Comparison of ENCODE assay signal across 29 cellular contexts in the genomic region with DNA sequence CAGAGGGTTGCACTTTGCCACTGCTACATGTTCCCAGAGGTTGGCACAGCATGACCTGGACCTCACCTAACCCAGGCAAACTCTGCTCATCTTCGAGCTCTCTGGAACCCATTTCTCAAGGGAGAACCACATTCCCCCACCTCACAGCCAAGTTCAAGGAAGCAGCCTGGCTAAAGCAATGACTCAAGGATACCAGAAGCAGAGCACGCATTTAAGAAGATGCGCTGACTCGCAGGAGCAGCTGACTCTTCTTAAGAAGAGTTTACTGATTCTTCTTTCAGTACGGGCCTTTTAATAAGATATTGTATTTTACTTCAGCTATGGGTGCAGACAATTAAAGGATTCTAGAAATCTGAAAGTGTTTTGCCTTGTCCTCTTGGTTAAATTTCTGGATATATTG. TPM values are rescaled to one million over a fixed set of nuclear protein-coding genes. Genes with fewer than 3 reads are reported as not detected.
"Had no signal": no experiment of that assay in that cellular context is flagged by ENCODE, and none has a peak within 500 bp of the region (broad histone marks: within the 10 kb centered on the region; RNA-seq: fewer than 3 reads in every experiment).

No MANE protein-coding gene starts in this region.

- H3K27ac ChIP-seq: hepatocyte, sigmoid colon, spleen, thyroid gland, WERI-Rb-1 had no signal

- H3K9me3 ChIP-seq: sigmoid colon, spleen, thyroid gland had no signal

- H3K9me3 Mint-ChIP-seq: activated CD4-positive, alpha-beta T cell treated with anti-CD3 and anti-CD28 coated beads, Interleukin-2, amount 10 ng/mL, durations not matched to agents 7 days and 5 days; activated CD8-positive, alpha-beta T cell treated with anti-CD3 and anti-CD28 coated beads for 36 hours; activated T-helper 1 cell treated with anti-CD3 and anti-CD28 coated beads, Interleukin-12 subunit alpha, Interleukin-12 subunit beta, Interleukin-2, Interleukin-4 antibody, amounts not matched to agents 30 ng/mL and 10 ng/mL and 1 ng/mL, durations not matched to agents 14 hours and 24 hours and 36 hours had no signal

- H3K4me2 ChIP-seq: hepatocyte had no signal

- H3K27ac Mint-ChIP-seq: activated CD4-positive, alpha-beta T cell treated with anti-CD3 and anti-CD28 coated beads, Interleukin-2, amount 10 ng/mL, durations not matched to agents 7 days and 5 days; activated CD8-positive, alpha-beta memory T cell treated with anti-CD3 and anti-CD28 coated beads, Interleukin-2, amount 10 ng/mL, durations not matched to agents 7 days and 5 days; activated CD8-positive, alpha-beta T cell treated with anti-CD3 and anti-CD28 coated beads for 36 hours; activated naive CD8-positive, alpha-beta T cell treated with anti-CD3 and anti-CD28 coated beads, Interleukin-2, amount 50 U/mL, for 24 hours; activated T-helper 1 cell treated with anti-CD3 and anti-CD28 coated beads, Interleukin-12 subunit alpha, Interleukin-12 subunit beta, Interleukin-2, Interleukin-4 antibody, amounts not matched to agents 30 ng/mL and 10 ng/mL and 1 ng/mL, durations not matched to agents 14 hours and 24 hours and 36 hours; immature natural killer cell; natural killer cell; progenitor cell of endocrine pancreas had no signal

- H3K36me3 ChIP-seq: thyroid gland had no signal

- H3K4me3 Mint-ChIP-seq: activated CD4-positive, alpha-beta T cell treated with anti-CD3 and anti-CD28 coated beads, Interleukin-2, amount 10 ng/mL, durations not matched to agents 7 days and 5 days; activated CD8-positive, alpha-beta memory T cell treated with anti-CD3 and anti-CD28 coated beads, Interleukin-2, amount 10 ng/mL, durations not matched to agents 7 days and 5 days; activated CD8-positive, alpha-beta T cell treated with anti-CD3 and anti-CD28 coated beads for 36 hours; activated naive CD8-positive, alpha-beta T cell treated with anti-CD3 and anti-CD28 coated beads, Interleukin-2, amount 50 U/mL, for 24 hours; activated T-helper 1 cell treated with anti-CD3 and anti-CD28 coated beads, Interleukin-12 subunit alpha, Interleukin-12 subunit beta, Interleukin-2, Interleukin-4 antibody, amounts not matched to agents 30 ng/mL and 10 ng/mL and 1 ng/mL, durations not matched to agents 14 hours and 24 hours and 36 hours; immature natural killer cell; natural killer cell had no signal

- FAIRE-seq: colon, frontal cortex had no signal

- H3K36me3 Mint-ChIP-seq: activated CD8-positive, alpha-beta memory T cell treated with anti-CD3 and anti-CD28 coated beads, Interleukin-2, amount 10 ng/mL, durations not matched to agents 7 days and 5 days; immature natural killer cell; natural killer cell had no signal

- H3K4me1 Mint-ChIP-seq: activated CD4-positive, alpha-beta T cell treated with anti-CD3 and anti-CD28 coated beads, Interleukin-2, amount 10 ng/mL, durations not matched to agents 7 days and 5 days; activated CD8-positive, alpha-beta memory T cell treated with anti-CD3 and anti-CD28 coated beads, Interleukin-2, amount 10 ng/mL, durations not matched to agents 7 days and 5 days; natural killer cell had no signal

- H3K27me3 ChIP-seq: hepatocyte, sigmoid colon, thyroid gland had no signal

- H2AFZ ChIP-seq: hepatocyte had no signal

- H3K4me3 ChIP-seq: hepatocyte, sigmoid colon, spleen, thyroid gland had no signal

- DNase-seq: activated CD4-positive, alpha-beta T cell treated with anti-CD3 and anti-CD28 coated beads, Interleukin-2, amount 10 ng/mL, durations not matched to agents 7 days and 5 days; activated CD4-positive, CD25-positive, alpha-beta regulatory T cell treated with anti-CD3 and anti-CD28 coated beads, Interleukin-2, amount 50 U/mL, for 72 hours; activated CD8-positive, alpha-beta memory T cell treated with anti-CD3 and anti-CD28 coated beads, Interleukin-2, amount 10 ng/mL, durations not matched to agents 7 days and 5 days; activated CD8-positive, alpha-beta T cell treated with anti-CD3 and anti-CD28 coated beads for 36 hours; activated gamma-delta T cell; activated naive CD4-positive, alpha-beta T cell treated with anti-CD3 and anti-CD28 coated beads, Interleukin-2, amount 50 U/mL, for 16 hours; activated naive CD8-positive, alpha-beta T cell treated with anti-CD3 and anti-CD28 coated beads, Interleukin-2, amount 50 U/mL, for 24 hours; anterior cingulate cortex; central memory CD4-positive, alpha-beta T cell; effector memory CD4-positive, alpha-beta T cell; glutamatergic neuron; immature natural killer cell; kidney glomerular epithelial cell; left ventricle myocardium superior; mammary epithelial cell; midbrain; natural killer cell; retina; sigmoid colon; spleen; stimulated activated CD4-positive, alpha-beta T cell treated with anti-CD3 and anti-CD28 coated beads, Interleukin-4, amount 100 ng/mL, for 1 hour; stimulated activated naive CD4-positive, alpha-beta T cell treated with Interleukin-2 at 50 U/mL for 16 hours; thyroid gland; WERI-Rb-1 had no signal

RNA-seq across cellular contexts. Expression of gene SEMA5A, which starts 4.1 kb away (rescaled TPM):
- total RNA-seq: activated CD8-positive, alpha-beta T cell treated with anti-CD3 and anti-CD28 coated beads for 36 hours; activated T-helper 1 cell treated with anti-CD3 and anti-CD28 coated beads, Interleukin-12 subunit alpha, Interleukin-12 subunit beta, Interleukin-2, Interleukin-4 antibody, amounts not matched to agents 30 ng/mL and 10 ng/mL and 1 ng/mL, durations not matched to agents 14 hours and 24 hours and 36 hours had no signal
